1 cellular context compared by ENCODE assay signal in genomic region chr2:104874230-104874629, GRCh38.
TF ChIP-seq lines count a peak whose summit lies in the region.

No MANE protein-coding gene starts in this region.

TF ChIP-seq in H1, 55 proteins besides CTCF, POLR2A, EP300 and RAD21 (continued from another document):
- TF ChIP-seq EGR1 (IDR thresholded peaks at IDR 0.05; ENCODE audit: borderline replicate concordance, low read depth, low read length) (no peak), TCF12 (IDR thresholded peaks at IDR 0.05; ENCODE audit: low read depth, low read length) (no peak), MAX (IDR thresholded peaks at IDR 0.05) (no peak), RBBP5 (IDR thresholded peaks at IDR 0.05; ENCODE audit: borderline replicate concordance, low read depth, low read length) (no peak), USF2 (IDR thresholded peaks at IDR 0.05; ENCODE audit: low read length) (no peak), POU5F1 (IDR thresholded peaks at IDR 0.05; ENCODE audit: low read depth, low read length) (no peak), SIX5 (IDR thresholded peaks at IDR 0.05; ENCODE audit: low read depth, low read length) (no peak)
